ENCODE assay signal across 6 cellular contexts in genomic region chr2:237030382-237030781, GRCh38.
"Had no signal": no experiment of that assay in that cellular context is flagged by ENCODE, and none has a peak within 500 bp of the region (broad histone marks: within the 10 kb centered on the region; RNA-seq: fewer than 3 reads in every experiment).

No MANE protein-coding gene starts in this region.

- H3K4me3 ChIP-seq: K562 had no signal

- ATAC-seq: HepG2, K562 had no signal

- H3K27ac ChIP-seq: HL-60 had no signal

- DNase-seq: IMR-90, KBM-7, KG1 had no signal
